Comparison of ENCODE assay signal across 21 cellular contexts in the genomic region with DNA sequence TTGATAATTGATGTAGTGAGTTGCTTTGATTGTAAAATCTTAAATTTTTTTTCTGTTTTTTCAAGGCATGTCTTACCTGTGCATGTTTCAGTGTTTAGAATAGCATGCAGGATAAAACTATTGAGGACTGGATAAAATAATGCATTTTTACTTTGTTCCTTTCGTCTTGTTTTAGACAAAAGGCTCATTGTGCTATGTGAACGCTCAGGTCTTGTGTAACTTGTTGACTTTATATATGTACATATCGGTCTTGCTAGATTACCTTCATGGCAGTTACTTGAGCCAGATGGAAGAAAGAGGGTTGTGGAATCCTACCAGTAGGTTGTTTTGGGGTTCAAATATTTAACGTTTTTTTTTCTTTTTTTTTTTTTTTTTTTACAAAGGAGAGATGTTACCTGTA. TPM values are rescaled to one million over a fixed set of nuclear protein-coding genes. Genes with fewer than 3 reads are reported as not detected.
A peak's percentile ranks its signal among the peaks of the same experiment; 100 is the strongest.
DNase-seq lines count a peak whose midpoint lies in the region; ATAC-seq and TF ChIP-seq lines count a peak whose summit lies in the region.
"Had no signal": no experiment of that assay in that cellular context is flagged by ENCODE, and none has a peak within 500 bp of the region (broad histone marks: within the 10 kb centered on the region; RNA-seq: fewer than 3 reads in every experiment).

No MANE protein-coding gene starts in this region.

- H3K4me3 ChIP-seq in heart right ventricle (peak overlapping the region in 1 of 10 donors; percentile 22), tibial nerve (peak overlapping the region in 1 of 4 donors; percentile 2), OCI-LY7 (ENCODE audit: low read depth, low read length, poor library complexity, severe bottlenecking) (no peak overlapping the region)

- no peak overlapping the region for H2AFZ ChIP-seq in OCI-LY7 (ENCODE audit: low read length)

- TF ChIP-seq POLR2A in tibial nerve (IDR thresholded peaks at IDR 0.05) = no peak

- no peaks in the 10 kb centered on the region for H3K9me3 ChIP-seq in heart right ventricle
- H3K9me3 ChIP-seq in tibial nerve = no peaks in the 10 kb centered on the region
- no peaks in the 10 kb centered on the region for H3K9me3 ChIP-seq in OCI-LY7 (ENCODE audit: low read length)

- BruUV-seq in OCI-LY7 (replicated peaks; lab: Mats Ljungman, UMichigan) = no TSS peak

- no peak overlapping the region for H3K4me2 ChIP-seq in OCI-LY7 (ENCODE audit: low read length)

- H3K27ac ChIP-seq in heart right ventricle (peak overlapping the region in 6 of 10 donors; percentile 3 to 99 (median 51)), cingulate gyrus (ENCODE audit: low read depth, low read length) (peak overlapping the region; percentile 82), tibial nerve (peak overlapping the region in 3 of 4 donors; percentile 15 to 98 (median 45)), OCI-LY7 (ENCODE audit: low read depth, low read length, poor library complexity, severe bottlenecking) (no peak overlapping the region)
- H3K27ac ChIP-seq: brain microvascular endothelial cell had no signal

- H4K20me1 ChIP-seq in OCI-LY7 (ENCODE audit: insufficient read depth, low read length) = peaks cover 21% of the 10 kb centered on the region; the same call in 1 of the 2 replicates

- H3K36me3 ChIP-seq in heart right ventricle = peaks cover 0 to 19% (median 11%) of the 10 kb centered on the region in 9 donors
- peaks cover 0 to 16% (median 0%) of the 10 kb centered on the region in 3 donors for H3K36me3 ChIP-seq in tibial nerve
- peaks cover 9% of the 10 kb centered on the region; the same call in 1 of the 2 replicates for H3K36me3 ChIP-seq in OCI-LY7 (ENCODE audit: insufficient read depth, low read length)
- H3K36me3 ChIP-seq: brain microvascular endothelial cell had no signal

- WGBS in heart right ventricle, 2 donors = 53 to 57% methylated on average over 4 of the region's 4 CpGs
- WGBS in tibial nerve, 2 donors = 45 to 47% methylated on average over 4 of the region's 4 CpGs

- intact Hi-C loops in heart right ventricle (cut with DNase I) = loop anchor here in 6 of 10 donors (5.0 to 10.0 kb wide), 6 partner anchors 33 to 365 kb away; no protein-coding TSS in a partner anchor
- intact Hi-C loops in left cardiac atrium (cut with DNase I) = loop anchor here in 1 of 2 donors (5.0 kb wide), 1 partner anchor 37 kb away; no protein-coding TSS in a partner anchor
- intact Hi-C loops in OCI-LY7 (cut with micrococcal nuclease; ENCODE audit: unreplicated experiment) = loop anchor here (10.0 kb wide), 1 partner anchor 1595 kb away; a partner anchor contains a TSS

- DNase-seq in heart right ventricle = no peak
- DNase-seq in left cardiac atrium = no peak
- peak; percentile 81 for DNase-seq in pons (ENCODE audit: low spot score)
- DNase-seq in tibial nerve (ENCODE audit: low spot score in 2 of 2) = no peak
- DNase-seq in OCI-LY7 (ENCODE audit: low spot score) = no peak
- DNase-seq in stimulated activated CD4-positive, alpha-beta T cell treated with anti-CD3 and anti-CD28 coated beads, Interleukin-4, amount 100 ng/mL, for 4 hours = no peak
- DNase-seq: activated CD4-positive, alpha-beta T cell treated with anti-CD3 and anti-CD28 coated beads for 36 hours; activated naive CD8-positive, alpha-beta T cell treated with anti-CD3 and anti-CD28 coated beads for 36 hours; brain microvascular endothelial cell; islet precursor cell; naive thymus-derived CD4-positive, alpha-beta T cell; NCI-H1105; NCI-H2107; NCI-H510A; SHP77 treated with DMSO at 0.1 percent for 48 hours; stimulated activated naive CD4-positive, alpha-beta T cell had no signal

- CTCF ChIA-PET in OCI-LY7 (lab: Charles Lee; ENCODE audit: unreplicated experiment) = no interaction called here

- no peak for TF ChIP-seq CTCF in heart right ventricle (IDR thresholded peaks at IDR 0.05)
- no peak for TF ChIP-seq CTCF in tibial nerve (IDR thresholded peaks at IDR 0.05)
- no peak for TF ChIP-seq CTCF in OCI-LY7 (conservative IDR thresholded peaks at IDR 0.05; ENCODE audit: low read length)

- no peaks in the 10 kb centered on the region; the same call in 1 of the 2 replicates for H3K79me2 ChIP-seq in OCI-LY7 (ENCODE audit: insufficient read depth, low read depth, low read length)

- no peak for ATAC-seq in heart right ventricle
- no peak for ATAC-seq in left cardiac atrium
- ATAC-seq in GM21825 (IDR thresholded peaks at IDR 0.05; ENCODE audit: unreplicated experiment) = no peak
- ATAC-seq: activated CD4-positive, alpha-beta T cell treated with anti-CD3 and anti-CD28 coated beads for 36 hours; activated T-helper 17 cell treated with anti-CD3 and anti-CD28 coated beads, Interleukin-2, amount 50 U/mL, for 72 hours; HCT116; naive thymus-derived CD4-positive, alpha-beta T cell; sciatic nerve had no signal

- TF ChIP-seq EP300 in tibial nerve (IDR thresholded peaks at IDR 0.05) = no peak

- peaks cover 17 to 100% (median 84%) of the 10 kb centered on the region in 9 donors for H3K4me1 ChIP-seq in heart right ventricle
- peaks cover 0 to 92% (median 39%) of the 10 kb centered on the region in 4 donors for H3K4me1 ChIP-seq in tibial nerve
- H3K4me1 ChIP-seq in OCI-LY7 (ENCODE audit: insufficient read depth, low read length, poor library complexity, severe bottlenecking) = no peaks in the 10 kb centered on the region

- POLR2A ChIA-PET in OCI-LY7 (lab: Charles Lee) = interaction anchor here (0.6 to 1.2 kb wide), 5 partner anchors 9 to 885 kb away, joined by 3 to 10 read pairs (median 3); no protein-coding TSS in a partner anchor

- no peaks in the 10 kb centered on the region for H3K9me2 ChIP-seq in OCI-LY7 (ENCODE audit: insufficient read depth, low read length)

- H3K27me3 ChIP-seq in heart right ventricle (no peaks in the 10 kb centered on the region), tibial nerve (no peaks in the 10 kb centered on the region)
- H3K27me3 ChIP-seq: brain microvascular endothelial cell had no signal

RNA-seq across cellular contexts. Expression of a gene that starts 7.0 kb away (rescaled TPM):
- total RNA-seq in heart right ventricle = 100 to 1,000 TPM in 4 of 10 donors, 10 to 100 TPM in 6; 82.4 to 117 (median 97.5) TPM
- 10 to 100 TPM; 11.2 to 24.9 TPM for polyA plus RNA-seq in heart right ventricle
- 10 to 100 TPM; 94.1 to 97.8 TPM for total RNA-seq in left cardiac atrium
- total RNA-seq in tibial nerve = 10 to 100 TPM; 71.2 to 81.4 (median 75.7) TPM
- total RNA-seq in OCI-LY7 (2014; rRNA removed; shearing (Covaris generic)) = 2.8 and 7.8 TPM in 2 replicates
- 16.4 and 18.8 TPM in 2 replicates for total RNA-seq in OCI-LY7 (2022)
